9 cellular contexts compared by ENCODE assay signal in the genomic region with DNA sequence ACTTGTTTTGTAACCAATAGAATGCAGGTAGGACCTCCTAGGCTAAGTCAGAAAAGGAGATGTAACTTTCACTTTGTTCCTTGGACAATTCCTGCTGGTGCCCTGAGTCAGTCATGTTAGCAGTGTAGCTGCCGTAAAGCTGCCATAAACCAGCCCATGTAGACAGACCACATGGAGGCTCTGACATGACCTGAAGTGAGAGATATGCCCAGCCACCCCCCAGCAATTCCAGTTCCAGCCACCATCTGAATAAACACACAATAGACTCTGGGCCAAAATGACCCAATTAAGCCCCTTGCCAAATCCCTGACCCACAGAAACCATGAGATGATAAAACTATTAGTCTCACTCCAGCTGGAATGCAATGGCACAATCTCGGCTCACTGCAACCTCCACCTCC. TPM values are rescaled to one million over a fixed set of nuclear protein-coding genes. Genes with fewer than 3 reads are reported as not detected.
DNase-seq lines count a peak whose midpoint lies in the region; ATAC-seq and TF ChIP-seq lines count a peak whose summit lies in the region.
"Had no signal": no experiment of that assay in that cellular context is flagged by ENCODE, and none has a peak within 500 bp of the region (broad histone marks: within the 10 kb centered on the region; RNA-seq: fewer than 3 reads in every experiment).

No MANE protein-coding gene starts in this region.

- intact Hi-C loops in lower lobe of right lung (cut with DNase I) (no loop called here), dorsolateral prefrontal cortex (cut with DNase I) (no loop called here)

- H3K27ac ChIP-seq in brain microvascular endothelial cell (peak overlapping the region; percentile 50), lower lobe of right lung (no peak overlapping the region), dorsolateral prefrontal cortex (no peak overlapping the region)

- TF ChIP-seq CTCF in AG10803 (conservative IDR thresholded peaks at IDR 0.05; ENCODE audit: low read length): no peak; the same call in 1 of the 2 replicates
- TF ChIP-seq CTCF in brain microvascular endothelial cell (IDR thresholded peaks at IDR 0.05; ENCODE audit: low read depth, low read length, missing control alignments): peak; percentile 28
- no peak for TF ChIP-seq CTCF in lower lobe of right lung (IDR thresholded peaks at IDR 0.05)
- no peak for TF ChIP-seq CTCF in dorsolateral prefrontal cortex (IDR thresholded peaks at IDR 0.05 in 54 of 56, conservative IDR thresholded peaks at IDR 0.05 in 2 of 56; ENCODE audit: low read depth in 1 of 56, partially characterized antibody in 56 of 56)

- ATAC-seq in lower lobe of right lung (peak; percentile 49 to 67), GM19328 (IDR thresholded peaks at IDR 0.05; ENCODE audit: unreplicated experiment) (no peak), GM19452 (IDR thresholded peaks at IDR 0.05; ENCODE audit: unreplicated experiment) (no peak)

- peaks cover 42% of the 10 kb centered on the region for H3K36me3 ChIP-seq in brain microvascular endothelial cell (replicated peaks)
- H3K36me3 ChIP-seq in lower lobe of right lung: peaks cover 13% of the 10 kb centered on the region

- H3K4me1 ChIP-seq in lower lobe of right lung: peaks cover 26% of the 10 kb centered on the region

- peak; percentile 96 for DNase-seq in AG10803 (ENCODE audit: low read depth)
- DNase-seq in HS-5 (ENCODE audit: low read depth): peak; percentile 85
- DNase-seq in brain microvascular endothelial cell: peak; percentile 85
- no peak for DNase-seq in lower lobe of right lung
- DNase-seq in DMS53 treated with DMSO at 0.1 percent for 48 hours (lab: John Stamatoyannopoulos, UW; ENCODE audit: unreplicated experiment): no peak
- DNase-seq in dorsolateral prefrontal cortex: no peak
- DNase-seq: NCI-H748 treated with DMSO at 0.1 percent for 48 hours had no signal

- in situ Hi-C loops in brain microvascular endothelial cell (cut with HindIII; ENCODE audit: low pct_ligation_motif_present, low sequenced_read_pairs): no loop called here

- H3K27me3 ChIP-seq in brain microvascular endothelial cell (replicated peaks) (no peaks in the 10 kb centered on the region), lower lobe of right lung (ENCODE audit: low read depth) (no peaks in the 10 kb centered on the region), dorsolateral prefrontal cortex (no peaks in the 10 kb centered on the region)

- no peaks in the 10 kb centered on the region for H3K9me3 ChIP-seq in lower lobe of right lung

- H3K4me3 ChIP-seq in AG10803 (ENCODE audit: low read length) (peak overlapping the region; percentile 29), brain microvascular endothelial cell (ENCODE audit: low read depth, low read length) (no peak overlapping the region), lower lobe of right lung (no peak overlapping the region), dorsolateral prefrontal cortex (no peak overlapping the region)

RNA-seq across cellular contexts. Expression of gene SMURF2, which starts 20.6 kb away (rescaled TPM):
- total RNA-seq in lower lobe of right lung (39.6 TPM), dorsolateral prefrontal cortex (10 to 100 TPM; 16.6 to 35.5 (median 23.7) TPM)

Comparison
In these comparisons a context has a peak if more than half of its experiments do, and no peak if none do; other contexts are left out.
1. DNase-seq: peak in AG10803 (single experiment), HS-5 (single experiment) and brain microvascular endothelial cell (single experiment); none in lower lobe of right lung (single experiment), DMS53 treated with DMSO at 0.1 percent for 48 hours (single experiment) and dorsolateral prefrontal cortex (0 of 10).
2. ATAC-seq: peak in lower lobe of right lung (2 of 2); none in GM19328 (single experiment) and GM19452 (single experiment).